Comparison of ENCODE assay signal across 11 cellular contexts in genomic region chr3:111723293-111723963, GRCh38. TPM values are rescaled to one million over a fixed set of nuclear protein-coding genes. Genes with fewer than 3 reads are reported as not detected.
DNase-seq lines count a peak whose midpoint lies in the region; ATAC-seq and TF ChIP-seq lines count a peak whose summit lies in the region.
"Had no signal": no experiment of that assay in that cellular context is flagged by ENCODE, and none has a peak within 500 bp of the region (broad histone marks: within the 10 kb centered on the region; RNA-seq: fewer than 3 reads in every experiment).

No MANE protein-coding gene starts in this region.

- H3K36me3 ChIP-seq in right atrium auricular region = no peaks in the 10 kb centered on the region

- no peaks in the 10 kb centered on the region for H3K27me3 ChIP-seq in right atrium auricular region
- H3K27me3 ChIP-seq: BLaER1 treated with 17β-estradiol and CSF1 and Interleukin-3, amounts not matched to agents 10 nM and 100 nM had no signal

- H3K9me3 ChIP-seq in right atrium auricular region = no peaks in the 10 kb centered on the region
- H3K9me3 ChIP-seq: BLaER1 treated with 17β-estradiol and CSF1 and Interleukin-3, amounts not matched to agents 10 nM and 100 nM had no signal

- DNase-seq in Right ventricle myocardium superior (no peak), right atrium auricular region (ENCODE audit: low spot score) (no peak), NCI-H1417 treated with DMSO at 0.1 percent for 48 hours (lab: John Stamatoyannopoulos, UW) (peak; percentile 68), dermis blood vessel endothelial cell (peak; percentile 57), HK-2 (ENCODE audit: unreplicated experiment) (no peak)
- no peak for DNase-seq in stimulated activated CD4-positive, alpha-beta T cell treated with anti-CD3 and anti-CD28 coated beads, Interleukin-15, amount 100 ng/mL, for 24 hours
- DNase-seq in naive thymus-derived CD8-positive, alpha-beta T cell = no peak
- DNase-seq in effector CD8-positive, alpha-beta T cell (lab: John Stamatoyannopoulos, UW) = no peak
- DNase-seq: H7, islet precursor cell had no signal

- ATAC-seq in Right ventricle myocardium superior (ENCODE audit: poor library complexity) = peak; percentile 42
- no peak for ATAC-seq in naive thymus-derived CD8-positive, alpha-beta T cell

- peak overlapping the region in 1 of 2 donors; percentile 13 for H3K27ac ChIP-seq in right atrium auricular region
- H3K27ac ChIP-seq: BLaER1 treated with 17β-estradiol and CSF1 and Interleukin-3, amounts not matched to agents 10 nM and 100 nM had no signal

- TF ChIP-seq CTCF in right atrium auricular region (IDR thresholded peaks at IDR 0.05) = no peak

- POLR2A ChIA-PET in naive thymus-derived CD8-positive, alpha-beta T cell (lab: Charles Lee) = no interaction called here

- H3K4me1 Mint-ChIP-seq in naive thymus-derived CD8-positive, alpha-beta T cell = no peaks in the 10 kb centered on the region

- H3K4me3 Mint-ChIP-seq in naive thymus-derived CD8-positive, alpha-beta T cell = no peak overlapping the region

- H3K4me1 ChIP-seq in right atrium auricular region = peaks cover 0 to 6% of the 10 kb centered on the region in 2 donors
- H3K4me1 ChIP-seq: BLaER1 treated with 17β-estradiol and CSF1 and Interleukin-3, amounts not matched to agents 10 nM and 100 nM had no signal

- no peaks in the 10 kb centered on the region for H3K9me3 Mint-ChIP-seq in naive thymus-derived CD8-positive, alpha-beta T cell

- intact Hi-C loops in Right ventricle myocardium superior (cut with DNase I) = loop anchor here (5.0 kb wide), 1 partner anchor 139 kb away; no protein-coding TSS in a partner anchor

- H3K36me3 Mint-ChIP-seq in naive thymus-derived CD8-positive, alpha-beta T cell = peaks cover 12 to 61% (median 19%) of the 10 kb centered on the region in 3 donors

- H3K4me3 ChIP-seq in right atrium auricular region = no peak overlapping the region
- H3K4me3 ChIP-seq: BLaER1 treated with 17β-estradiol and CSF1 and Interleukin-3, amounts not matched to agents 10 nM and 100 nM had no signal

- H3K27ac Mint-ChIP-seq in naive thymus-derived CD8-positive, alpha-beta T cell = no peak overlapping the region

- no peaks in the 10 kb centered on the region for H3K27me3 Mint-ChIP-seq in naive thymus-derived CD8-positive, alpha-beta T cell

RNA-seq across cellular contexts. Expression of gene PLCXD2, which starts 49.0 kb away (rescaled TPM):
- 3.4 TPM for total RNA-seq in Right ventricle myocardium superior
- under 1 TPM; 0.19 to 0.43 TPM for total RNA-seq in right atrium auricular region
- total RNA-seq in dermis blood vessel endothelial cell = 1.7 and 2.9 TPM in 2 replicates
- total RNA-seq in naive thymus-derived CD8-positive, alpha-beta T cell = 10 to 100 TPM; 11.6 to 12.3 TPM
- 1 to 10 TPM; 2.3 to 2.5 (median 2.4) TPM for polyA plus RNA-seq in naive thymus-derived CD8-positive, alpha-beta T cell

Comparison
In these comparisons a context has a peak if more than half of its experiments do, and no peak if none do; other contexts are left out.
1. DNase-seq: peak in NCI-H1417 treated with DMSO at 0.1 percent for 48 hours (single experiment) and dermis blood vessel endothelial cell (single experiment); none in Right ventricle myocardium superior (single experiment), right atrium auricular region (single experiment), HK-2 (single experiment), stimulated activated CD4-positive, alpha-beta T cell treated with anti-CD3 and anti-CD28 coated beads, Interleukin-15, amount 100 ng/mL, for 24 hours (single experiment), naive thymus-derived CD8-positive, alpha-beta T cell (0 of 10) and effector CD8-positive, alpha-beta T cell (single experiment).